14 cellular contexts compared by ENCODE assay signal in genomic region chr6:45432944-45433343, GRCh38. TPM values are rescaled to one million over a fixed set of nuclear protein-coding genes. Genes with fewer than 3 reads are reported as not detected.
DNase-seq lines count a peak whose midpoint lies in the region; ATAC-seq and TF ChIP-seq lines count a peak whose summit lies in the region.
"Had no signal": no experiment of that assay in that cellular context is flagged by ENCODE, and none has a peak within 500 bp of the region (broad histone marks: within the 10 kb centered on the region; RNA-seq: fewer than 3 reads in every experiment).

No MANE protein-coding gene starts in this region.

- in situ Hi-C loops in IMR-90 (cut with MboI; ENCODE audit: low sequenced_read_pairs), result no loop called here

- H3K36me3 ChIP-seq in CD4-positive, CD25-positive, alpha-beta regulatory T cell (ENCODE audit: control insufficient read depth, insufficient read depth, low read length), result peaks cover under 1% of the 10 kb centered on the region
- H3K36me3 ChIP-seq in IMR-90 (ENCODE audit: control insufficient read depth, insufficient read depth, low read length), result peaks cover 1% of the 10 kb centered on the region; the same call in 1 of the 2 replicates
- no peaks in the 10 kb centered on the region for H3K36me3 ChIP-seq in lower lobe of right lung
- H3K36me3 ChIP-seq: neural progenitor cell, Peyer's patch, stomach had no signal

- H3K56ac ChIP-seq in IMR-90 (ENCODE audit: extremely low read depth, insufficient read depth, low read length), result no peak overlapping the region

- peak overlapping the region; percentile 28 for H3K27ac ChIP-seq in CD4-positive, CD25-positive, alpha-beta regulatory T cell (ENCODE audit: insufficient read depth, low read length, poor library complexity, severe bottlenecking)
- H3K27ac ChIP-seq in IMR-90 (ENCODE audit: insufficient read depth, low read length) (no peak overlapping the region), foreskin keratinocyte (no peak overlapping the region), lower lobe of right lung (no peak overlapping the region)
- H3K27ac ChIP-seq: neural progenitor cell had no signal

- dilution Hi-C loops in IMR-90 (cut with HindIII; ENCODE audit: low sequenced_read_pairs, unreplicated experiment), result no loop called here

- CTCF ChIA-PET in IMR-90 (lab: Yijun Ruan, JAX), result no interaction called here
- CTCF ChIA-PET in activated CD8-positive, alpha-beta T cell treated with anti-CD3 and anti-CD28 coated beads, Interleukin-2, amount 10 ng/mL, durations not matched to agents 7 days and 5 days (lab: Charles Lee), result no interaction called here

- H4K20me1 ChIP-seq in IMR-90 (ENCODE audit: insufficient read depth, low read length), result no peaks in the 10 kb centered on the region

- no CpG with 5 or more reads among the region's 2 CpGs for WGBS in IMR-90 (ENCODE audit: extremely low coverage in 2 of 2, insufficient read length in 1 of 2), 2 experiments

- intact Hi-C loops in IMR-90 (cut with micrococcal nuclease) (no loop called here), lower lobe of right lung (cut with DNase I) (no loop called here)

- no peak overlapping the region for H2AK9ac ChIP-seq in IMR-90 (replicated peaks; ENCODE audit: low read depth, low read length, poor library complexity)

- no peak overlapping the region for H3K23ac ChIP-seq in IMR-90 (ENCODE audit: low read depth, low read length)

- H3K4me2 ChIP-seq in IMR-90 (ENCODE audit: low read depth, low read length), result peak overlapping the region; percentile 57
- H3K4me2 ChIP-seq: neural progenitor cell had no signal

- H3K4me1 ChIP-seq in CD4-positive, CD25-positive, alpha-beta regulatory T cell (ENCODE audit: control insufficient read depth, insufficient read depth, low read length, poor library complexity, severe bottlenecking), result peaks cover 46% of the 10 kb centered on the region
- H3K4me1 ChIP-seq in IMR-90 (ENCODE audit: control insufficient read depth, insufficient read depth, low read length) (peaks cover 7% of the 10 kb centered on the region), foreskin keratinocyte (peaks cover 42% of the 10 kb centered on the region), lower lobe of right lung (peaks cover 28% of the 10 kb centered on the region)
- H3K4me1 ChIP-seq: neural progenitor cell had no signal

- H4K8ac ChIP-seq in IMR-90 (ENCODE audit: low read depth in 2 of 2, low read length in 2 of 2), result no peak overlapping the region

- H2AFZ ChIP-seq in IMR-90 (replicated peaks; ENCODE audit: low read length, poor library complexity), result no peak overlapping the region
- H2AFZ ChIP-seq: neural progenitor cell had no signal

- no peak for TF ChIP-seq POLR2A in IMR-90 (IDR thresholded peaks at IDR 0.05; ENCODE audit: low read depth, low read length)

- H2BK20ac ChIP-seq in IMR-90 (ENCODE audit: low read depth, low read length), result no peak overlapping the region

- no peak overlapping the region for H3K9ac ChIP-seq in IMR-90 (ENCODE audit: low read depth, low read length)
- H3K9ac ChIP-seq: neural progenitor cell had no signal

- peak overlapping the region in 3 of 4 donors; percentile 29 to 42 (median 33) for H3K4me3 Mint-ChIP-seq in CD4-positive, CD25-positive, alpha-beta regulatory T cell
- no peak overlapping the region for H3K4me3 Mint-ChIP-seq in activated CD8-positive, alpha-beta T cell treated with anti-CD3 and anti-CD28 coated beads, Interleukin-2, amount 10 ng/mL, durations not matched to agents 7 days and 5 days
- H3K4me3 Mint-ChIP-seq: activated naive CD8-positive, alpha-beta T cell treated with anti-CD3 and anti-CD28 coated beads, Interleukin-2, amount 10 ng/mL, durations not matched to agents 7 days and 5 days; neural progenitor cell had no signal

- no peak overlapping the region for H2AK5ac ChIP-seq in IMR-90 (ENCODE audit: low read depth, low read length)

- H3K4me3 ChIP-seq in CD4-positive, CD25-positive, alpha-beta regulatory T cell (ENCODE audit: low read depth, low read length), result peak overlapping the region; percentile 67
- H3K4me3 ChIP-seq in IMR-90 (ENCODE audit: insufficient read depth, low read depth, low read length), result no peak overlapping the region
- H3K4me3 ChIP-seq in lower lobe of right lung, result no peak overlapping the region
- H3K4me3 ChIP-seq: GM12878, neural progenitor cell, Peyer's patch, stomach had no signal

- POLR2A ChIA-PET in IMR-90 (lab: Charles Lee; ENCODE audit: unreplicated experiment), result no interaction called here
- POLR2A ChIA-PET in activated CD8-positive, alpha-beta T cell treated with anti-CD3 and anti-CD28 coated beads, Interleukin-2, amount 10 ng/mL, durations not matched to agents 7 days and 5 days (lab: Charles Lee), result no interaction called here

- TF ChIP-seq CTCF in IMR-90 (conservative IDR thresholded peaks at IDR 0.05; ENCODE audit: low read depth, low read length) (no peak), foreskin keratinocyte (conservative IDR thresholded peaks at IDR 0.05) (no peak), lower lobe of right lung (IDR thresholded peaks at IDR 0.05) (no peak)

- peak in 1 of 2 donors; percentile 37 for ATAC-seq in CD4-positive, CD25-positive, alpha-beta regulatory T cell (ENCODE audit: low read depth in 2 of 2)
- ATAC-seq in IMR-90 (ENCODE audit: low read depth) (peak; percentile 34), foreskin keratinocyte (peak; percentile 57), lower lobe of right lung (no peak)
- no peak for ATAC-seq in activated CD8-positive, alpha-beta T cell treated with anti-CD3 and anti-CD28 coated beads, Interleukin-2, amount 10 ng/mL, durations not matched to agents 7 days and 5 days
- ATAC-seq: GM12878 had no signal

- no peak overlapping the region for H3K18ac ChIP-seq in IMR-90 (ENCODE audit: low read depth, low read length)

- no peak overlapping the region for H3K4ac ChIP-seq in IMR-90 (ENCODE audit: low read depth, low read length)

- peaks cover 35 to 78% (median 52%) of the 10 kb centered on the region in 4 donors for H3K4me1 Mint-ChIP-seq in CD4-positive, CD25-positive, alpha-beta regulatory T cell
- peaks cover 64% of the 10 kb centered on the region for H3K4me1 Mint-ChIP-seq in activated CD8-positive, alpha-beta T cell treated with anti-CD3 and anti-CD28 coated beads, Interleukin-2, amount 10 ng/mL, durations not matched to agents 7 days and 5 days (ENCODE audit: low read depth)
- H3K4me1 Mint-ChIP-seq: neural progenitor cell had no signal

- peak in 1 of 3 donors; percentile 53 for DNase-seq in CD4-positive, CD25-positive, alpha-beta regulatory T cell
- DNase-seq in IMR-90 (peak; percentile 80), foreskin keratinocyte (peak in 1 of 2 donors; percentile 50), lower lobe of right lung (no peak), NCI-H82 (lab: John Stamatoyannopoulos, UW) (no peak), NK-92 (lab: John Stamatoyannopoulos, UW; ENCODE audit: unreplicated experiment) (no peak)
- no peak for DNase-seq in activated CD8-positive, alpha-beta T cell treated with anti-CD3 and anti-CD28 coated beads, Interleukin-2, amount 10 ng/mL, durations not matched to agents 7 days and 5 days
- no peak for DNase-seq in stimulated activated naive CD4-positive, alpha-beta T cell treated with Interleukin-2 at 50 U/mL for 16 hours (lab: John Stamatoyannopoulos, UW)
- DNase-seq: activated naive CD8-positive, alpha-beta T cell treated with anti-CD3 and anti-CD28 coated beads, Interleukin-2, amount 10 ng/mL, durations not matched to agents 7 days and 5 days; islet precursor cell; Peyer's patch; stomach had no signal

- H3K9me3 ChIP-seq in CD4-positive, CD25-positive, alpha-beta regulatory T cell (ENCODE audit: control insufficient read depth in 2 of 2, low read length in 2 of 2), result no peaks in the 10 kb centered on the region
- H3K9me3 ChIP-seq in IMR-90 (ENCODE audit: control insufficient read depth, insufficient read depth, low read length) (no peaks in the 10 kb centered on the region), lower lobe of right lung (no peaks in the 10 kb centered on the region)
- H3K9me3 ChIP-seq: Peyer's patch, stomach had no signal

- no peak overlapping the region for H3K27ac Mint-ChIP-seq in CD4-positive, CD25-positive, alpha-beta regulatory T cell
- H3K27ac Mint-ChIP-seq in activated CD8-positive, alpha-beta T cell treated with anti-CD3 and anti-CD28 coated beads, Interleukin-2, amount 10 ng/mL, durations not matched to agents 7 days and 5 days, result peak overlapping the region; percentile 26
- H3K27ac Mint-ChIP-seq: activated naive CD8-positive, alpha-beta T cell treated with anti-CD3 and anti-CD28 coated beads, Interleukin-2, amount 10 ng/mL, durations not matched to agents 7 days and 5 days; neural progenitor cell had no signal

- H3K79me1 ChIP-seq in IMR-90 (ENCODE audit: low read depth in 1 of 2, low read length in 2 of 2), result peaks cover 9 to 29% of the 10 kb centered on the region in 2 experiments

- H2BK15ac ChIP-seq in IMR-90 (ENCODE audit: low read depth, low read length), result no peak overlapping the region

- no peaks in the 10 kb centered on the region for H3K27me3 Mint-ChIP-seq in CD4-positive, CD25-positive, alpha-beta regulatory T cell
- no peaks in the 10 kb centered on the region for H3K27me3 Mint-ChIP-seq in activated CD8-positive, alpha-beta T cell treated with anti-CD3 and anti-CD28 coated beads, Interleukin-2, amount 10 ng/mL, durations not matched to agents 7 days and 5 days (ENCODE audit: low read depth)
- H3K27me3 Mint-ChIP-seq: activated naive CD8-positive, alpha-beta T cell treated with anti-CD3 and anti-CD28 coated beads, Interleukin-2, amount 10 ng/mL, durations not matched to agents 7 days and 5 days had no signal

- H2BK5ac ChIP-seq in IMR-90 (ENCODE audit: low read depth, low read length, poor library complexity, severe bottlenecking), result peak overlapping the region; percentile 52

- TF ChIP-seq RAD21 in IMR-90 (IDR thresholded peaks at IDR 0.05; ENCODE audit: low read length), result no peak

- no peak overlapping the region for H4K5ac ChIP-seq in IMR-90 (ENCODE audit: low read depth, low read length)

- peaks cover 3% of the 10 kb centered on the region; the same call in 1 of the 2 replicates for H3K9me1 ChIP-seq in IMR-90 (ENCODE audit: insufficient read depth, low read length)

- no peak overlapping the region for H3K14ac ChIP-seq in IMR-90 (replicated peaks; ENCODE audit: low read depth, low read length)

- BruUV-seq in IMR-90 (replicated peaks; lab: Mats Ljungman, UMichigan), result no TSS peak

- H2BK120ac ChIP-seq in IMR-90 (ENCODE audit: low read depth, low read length), result no peak overlapping the region

- H3K27me3 ChIP-seq in CD4-positive, CD25-positive, alpha-beta regulatory T cell (ENCODE audit: control insufficient read depth, insufficient read depth, low read length), result no peaks in the 10 kb centered on the region
- H3K27me3 ChIP-seq in IMR-90 (ENCODE audit: control insufficient read depth, insufficient read depth, low read length) (no peaks in the 10 kb centered on the region), foreskin keratinocyte (no peaks in the 10 kb centered on the region), lower lobe of right lung (ENCODE audit: low read depth) (no peaks in the 10 kb centered on the region)
- H3K27me3 ChIP-seq: Peyer's patch had no signal

- no peaks in the 10 kb centered on the region for H3K9me3 Mint-ChIP-seq in CD4-positive, CD25-positive, alpha-beta regulatory T cell
- no peaks in the 10 kb centered on the region for H3K9me3 Mint-ChIP-seq in activated CD8-positive, alpha-beta T cell treated with anti-CD3 and anti-CD28 coated beads, Interleukin-2, amount 10 ng/mL, durations not matched to agents 7 days and 5 days (ENCODE audit: insufficient read depth)
- H3K9me3 Mint-ChIP-seq: activated naive CD8-positive, alpha-beta T cell treated with anti-CD3 and anti-CD28 coated beads, Interleukin-2, amount 10 ng/mL, durations not matched to agents 7 days and 5 days; neural progenitor cell had no signal

- H3K36me3 Mint-ChIP-seq in CD4-positive, CD25-positive, alpha-beta regulatory T cell, result no peaks in the 10 kb centered on the region
- H3K36me3 Mint-ChIP-seq in activated CD8-positive, alpha-beta T cell treated with anti-CD3 and anti-CD28 coated beads, Interleukin-2, amount 10 ng/mL, durations not matched to agents 7 days and 5 days (ENCODE audit: low read depth), result peaks cover 9% of the 10 kb centered on the region
- H3K36me3 Mint-ChIP-seq: neural progenitor cell had no signal

- no peak overlapping the region for H4K91ac ChIP-seq in IMR-90 (ENCODE audit: insufficient read depth, low read depth, low read length)

RNA-seq across cellular contexts. Expression of gene SUPT3H, which starts 55.2 kb away (rescaled TPM):
- total RNA-seq in CD4-positive, CD25-positive, alpha-beta regulatory T cell, result 5.7 TPM
- 1 to 10 TPM; 4.8 to 7.8 (median 6.1) TPM for polyA plus RNA-seq in CD4-positive, CD25-positive, alpha-beta regulatory T cell
- total RNA-seq in IMR-90 (2012; rRNA removed) (4.2 and 5.0 TPM in 2 replicates), foreskin keratinocyte (5.0 and 6.9 TPM in 2 replicates), lower lobe of right lung (6.7 TPM)
- polyA plus RNA-seq in IMR-90 (2012; rRNA removed) (4.5 and 5.4 TPM in 2 replicates), foreskin keratinocyte (9.0 and 10.7 TPM in 2 replicates)
- polyA plus RNA-seq in IMR-90 (2012; cell fraction: cytosol; rRNA removed), result 4.2 and 5.0 TPM in 2 replicates
- 3.2 and 12.9 TPM in 2 replicates for polyA plus RNA-seq in IMR-90 (2012; cell fraction: nucleus; rRNA removed; ENCODE audit: low replicate concordance)
- total RNA-seq in activated CD8-positive, alpha-beta T cell treated with anti-CD3 and anti-CD28 coated beads, Interleukin-2, amount 10 ng/mL, durations not matched to agents 7 days and 5 days, result 1 to 10 TPM; 6.4 to 9.1 TPM

Comparison
In these comparisons a context has a peak if more than half of its experiments do, and no peak if none do; other contexts are left out.
1. ATAC-seq: peak in IMR-90 (single experiment) and foreskin keratinocyte (single experiment); none in activated CD8-positive, alpha-beta T cell treated with anti-CD3 and anti-CD28 coated beads, Interleukin-2, amount 10 ng/mL, durations not matched to agents 7 days and 5 days (single experiment) and lower lobe of right lung (0 of 2).